ENCODE assay signal across 34 cellular contexts in genomic region chr17:63470116-63470515, GRCh38. TPM values are rescaled to one million over a fixed set of nuclear protein-coding genes. Genes with fewer than 3 reads are reported as not detected.
"Had no signal": no experiment of that assay in that cellular context is flagged by ENCODE, and none has a peak within 500 bp of the region (broad histone marks: within the 10 kb centered on the region; RNA-seq: fewer than 3 reads in every experiment).

No MANE protein-coding gene starts in this region.

- ATAC-seq: activated CD4-positive, CD25-positive, alpha-beta regulatory T cell treated with anti-CD3 and anti-CD28 coated beads, Interleukin-2, amount 50 U/mL, for 24 hours; activated CD8-positive, alpha-beta T cell treated with anti-CD3 and anti-CD28 coated beads for 36 hours; activated T-cell treated with anti-CD3 and anti-CD28 coated beads, Interleukin-2, amount 50 U/mL, for 4 hours; activated T-helper 17 cell treated with anti-CD3 and anti-CD28 coated beads, Interleukin-2, amount 50 U/mL, for 72 hours; foreskin keratinocyte; gastrocnemius medialis; heart left ventricle; T-helper 17 cell had no signal

- H3K36me3 ChIP-seq: ascending aorta, breast epithelium, cardiac muscle cell, colonic mucosa, esophagus muscularis mucosa, gastrocnemius medialis, heart left ventricle, WERI-Rb-1 had no signal

- H3K4me1 ChIP-seq: ascending aorta, breast epithelium, colonic mucosa, foreskin keratinocyte, gastrocnemius medialis had no signal

- DNase-seq: activated B cell treated with CpG ODN at 0.5 μM for 24 hours; activated CD4-positive, alpha-beta T cell treated with anti-CD3 and anti-CD28 coated beads for 48 hours; activated CD4-positive, alpha-beta T cell treated with anti-CD3 and anti-CD28 coated beads, Interleukin-2, amount 50 U/mL, for 1 hour; activated CD4-positive, alpha-beta T cell treated with anti-CD3 and anti-CD28 coated beads, Interleukin-2, amount 50 U/mL, for 48 hours; activated CD8-positive, alpha-beta memory T cell treated with anti-CD3 and anti-CD28 coated beads for 24 hours; activated CD8-positive, alpha-beta T cell treated with anti-CD3 and anti-CD28 coated beads for 36 hours; activated effector memory CD4-positive, alpha-beta T cell treated with Interleukin-2 at 50 U/mL for 16 hours; activated gamma-delta T cell treated with Interleukin-2 at 50 U/mL for 16 hours; activated naive CD4-positive, alpha-beta T cell treated with Interleukin-2 at 50 U/mL for 16 hours; activated naive CD8-positive, alpha-beta T cell treated with anti-CD3 and anti-CD28 coated beads, Interleukin-2, amount 10 ng/mL, durations not matched to agents 7 days and 5 days; activated T-cell treated with anti-CD3 and anti-CD28 coated beads, Interleukin-2, amount 50 U/mL, for 4 hours; central memory CD4-positive, alpha-beta T cell; cerebellar nuclear complex; colonic mucosa; effector CD8-positive, alpha-beta T cell; foreskin keratinocyte; gastrocnemius medialis; glutamatergic neuron; heart left ventricle; T-helper 1 cell; T-helper 17 cell; T1000; WERI-Rb-1 had no signal

- H3K4me1 Mint-ChIP-seq: activated naive CD4-positive, alpha-beta T cell treated with anti-CD3 and anti-CD28 coated beads, Interleukin-2, amount 50 U/mL, for 24 hours; activated T-helper 17 cell treated with anti-CD3 and anti-CD28 coated beads, Interleukin-2, amount 50 U/mL, for 72 hours; brain had no signal

- H3K9me3 ChIP-seq: ascending aorta, breast epithelium, colonic mucosa, esophagus muscularis mucosa, gastrocnemius medialis, heart left ventricle had no signal

- H3K4me3 ChIP-seq: ascending aorta, breast epithelium, cardiac muscle cell, colonic mucosa, esophagus muscularis mucosa, gastrocnemius medialis, heart left ventricle had no signal

- H3K9me3 Mint-ChIP-seq: activated CD8-positive, alpha-beta T cell treated with anti-CD3 and anti-CD28 coated beads for 36 hours; activated naive CD4-positive, alpha-beta T cell treated with anti-CD3 and anti-CD28 coated beads, Interleukin-2, amount 50 U/mL, for 24 hours; activated naive CD8-positive, alpha-beta T cell treated with anti-CD3 and anti-CD28 coated beads, Interleukin-2, amount 10 ng/mL, durations not matched to agents 7 days and 5 days; activated T-cell treated with anti-CD3 and anti-CD28 coated beads, Interleukin-2, amount 50 U/mL, for 4 hours; activated T-helper 17 cell treated with anti-CD3 and anti-CD28 coated beads, Interleukin-2, amount 50 U/mL, for 72 hours; T-helper 2 cell treated with Interferon-gamma antibody and Interleukin-4, amounts not matched to agents 5 μg/mL and 100 μg/mL, for 36 hours had no signal

- H3K4me3 Mint-ChIP-seq: activated B cell treated with CpG ODN at 0.5 μM for 24 hours; activated CD8-positive, alpha-beta T cell treated with anti-CD3 and anti-CD28 coated beads for 36 hours; activated naive CD4-positive, alpha-beta T cell treated with anti-CD3 and anti-CD28 coated beads, Interleukin-2, amount 50 U/mL, for 24 hours; activated naive CD8-positive, alpha-beta T cell treated with anti-CD3 and anti-CD28 coated beads, Interleukin-2, amount 10 ng/mL, durations not matched to agents 7 days and 5 days; activated T-cell treated with anti-CD3 and anti-CD28 coated beads, Interleukin-2, amount 50 U/mL, for 4 hours; activated T-helper 17 cell treated with anti-CD3 and anti-CD28 coated beads, Interleukin-2, amount 50 U/mL, for 72 hours; brain; T-helper 17 cell; T-helper 2 cell treated with Interferon-gamma antibody and Interleukin-4, amounts not matched to agents 5 μg/mL and 100 μg/mL, for 36 hours had no signal

- H3K36me3 Mint-ChIP-seq: activated naive CD4-positive, alpha-beta T cell treated with anti-CD3 and anti-CD28 coated beads, Interleukin-2, amount 50 U/mL, for 24 hours; activated naive CD8-positive, alpha-beta T cell treated with anti-CD3 and anti-CD28 coated beads, Interleukin-2, amount 10 ng/mL, durations not matched to agents 7 days and 5 days; brain had no signal

- H3K27me3 Mint-ChIP-seq: activated T-helper 17 cell treated with anti-CD3 and anti-CD28 coated beads, Interleukin-2, amount 50 U/mL, for 72 hours; T-helper 17 cell had no signal

- H3K27ac Mint-ChIP-seq: activated B cell treated with CpG ODN at 0.5 μM for 24 hours; activated CD8-positive, alpha-beta T cell treated with anti-CD3 and anti-CD28 coated beads for 36 hours; activated naive CD4-positive, alpha-beta T cell treated with anti-CD3 and anti-CD28 coated beads, Interleukin-2, amount 50 U/mL, for 24 hours; activated naive CD8-positive, alpha-beta T cell treated with anti-CD3 and anti-CD28 coated beads, Interleukin-2, amount 10 ng/mL, durations not matched to agents 7 days and 5 days; activated T-helper 17 cell treated with anti-CD3 and anti-CD28 coated beads, Interleukin-2, amount 50 U/mL, for 72 hours; brain; T-helper 17 cell; T-helper 2 cell treated with Interferon-gamma antibody and Interleukin-4, amounts not matched to agents 5 μg/mL and 100 μg/mL, for 36 hours had no signal

- H3K27me3 ChIP-seq: ascending aorta, breast epithelium, cardiac muscle cell, colonic mucosa, heart left ventricle had no signal

- H3K27ac ChIP-seq: ascending aorta, breast epithelium, cardiac muscle cell, colonic mucosa, esophagus muscularis mucosa, foreskin keratinocyte, gastrocnemius medialis, heart left ventricle, WERI-Rb-1 had no signal

RNA-seq across cellular contexts. Expression of gene KCNH6, which starts 53.0 kb away (rescaled TPM):
- total RNA-seq: activated B cell treated with CpG ODN at 0.5 μM for 24 hours; activated CD8-positive, alpha-beta T cell treated with anti-CD3 and anti-CD28 coated beads for 36 hours; activated naive CD8-positive, alpha-beta T cell treated with anti-CD3 and anti-CD28 coated beads, Interleukin-2, amount 10 ng/mL, durations not matched to agents 7 days and 5 days; activated T-cell treated with anti-CD3 and anti-CD28 coated beads, Interleukin-2, amount 50 U/mL, for 4 hours; ascending aorta; breast epithelium; dermis microvascular lymphatic vessel endothelial cell; epithelial cell of proximal tubule; esophagus muscularis mucosa; foreskin keratinocyte; gastrocnemius medialis; heart left ventricle; T-helper 17 cell had no signal
- polyA plus RNA-seq: foreskin keratinocyte had no signal
